8 cellular contexts compared by ENCODE assay signal in the genomic region with DNA sequence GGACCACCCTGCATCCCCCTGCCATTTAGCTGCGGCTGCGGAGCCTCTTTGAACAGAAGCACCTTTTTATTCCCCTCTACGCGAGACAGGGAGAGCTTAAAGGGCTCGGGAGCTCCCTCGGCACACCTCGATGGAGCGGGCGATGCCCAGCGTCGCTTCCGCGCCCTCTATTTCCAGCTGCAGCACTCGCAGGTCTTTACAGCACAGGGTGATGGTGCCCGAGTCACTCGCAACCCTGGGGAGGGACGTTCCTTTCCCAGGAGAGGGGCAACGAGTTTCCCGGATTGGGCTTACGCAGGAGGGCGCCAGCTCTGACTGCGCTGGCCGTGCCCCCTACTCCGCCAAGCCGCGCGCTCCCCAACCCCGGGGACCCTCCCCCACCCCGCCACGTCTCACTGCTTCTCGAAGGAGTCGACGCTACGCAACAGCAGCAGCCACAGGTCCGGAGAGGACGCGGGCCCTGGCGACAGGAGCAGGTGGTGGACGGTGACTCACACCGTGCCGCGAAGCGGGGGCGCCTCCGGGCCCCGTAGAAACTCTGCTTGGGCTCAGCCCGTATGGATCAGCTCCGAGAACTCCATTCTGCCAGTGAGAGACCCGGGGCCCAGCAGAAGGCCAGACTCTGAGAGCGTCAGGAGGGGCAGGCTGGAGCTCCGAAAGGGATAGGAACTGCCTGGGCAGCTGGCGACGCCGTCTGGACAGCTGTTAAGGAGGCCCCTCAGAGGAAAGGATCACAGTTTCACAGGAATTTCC. TPM values are rescaled to one million over a fixed set of nuclear protein-coding genes. Genes with fewer than 3 reads are reported as not detected.
DNase-seq lines count a peak whose midpoint lies in the region; ATAC-seq and TF ChIP-seq lines count a peak whose summit lies in the region.

No MANE protein-coding gene starts in this region.

- H3K9me3 ChIP-seq in RWPE2 (ENCODE audit: severe bottlenecking), result no peaks in the 10 kb centered on the region

- ATAC-seq in HG02642 (IDR thresholded peaks at IDR 0.05; ENCODE audit: poor library complexity, unreplicated experiment), result peak; percentile 42
- ATAC-seq in RWPE2 (ENCODE audit: low read depth), result peak; percentile 44
- no peak for ATAC-seq in HG03469 (IDR thresholded peaks at IDR 0.05; ENCODE audit: unreplicated experiment)
- no peak for ATAC-seq in HG02852 (IDR thresholded peaks at IDR 0.05; ENCODE audit: unreplicated experiment)

- H3K36me3 ChIP-seq in RWPE2 (ENCODE audit: low read depth), result no peaks in the 10 kb centered on the region
- no peaks in the 10 kb centered on the region for H3K36me3 ChIP-seq in kidney epithelial cell (ENCODE audit: control insufficient read depth, insufficient read depth, low read length)

- no peak for TF ChIP-seq CTCF in RWPE2 (IDR thresholded peaks at IDR 0.05; ENCODE audit: poor library complexity, severe bottlenecking)
- TF ChIP-seq CTCF in cardiac fibroblast (IDR thresholded peaks at IDR 0.05; ENCODE audit: low read depth, low read length), result no peak
- TF ChIP-seq CTCF in kidney epithelial cell (IDR thresholded peaks at IDR 0.05; ENCODE audit: insufficient read depth, low read length, poor library complexity, severe bottlenecking), result no peak

- peak overlapping the region; percentile 35 for H3K27ac ChIP-seq in RWPE2 (ENCODE audit: poor library complexity, severe bottlenecking)
- peak overlapping the region; percentile 15 to 86 (median 74) for H3K27ac ChIP-seq in skin epidermis

- H3K4me1 ChIP-seq in RWPE2 (ENCODE audit: insufficient read depth, poor library complexity, severe bottlenecking), result peaks cover 4% of the 10 kb centered on the region

- DNase-seq in EH (ENCODE audit: low read depth), result peak; percentile 67
- DNase-seq in RWPE2 (ENCODE audit: low spot score), result no peak
- peak; percentile 47 to 61 for DNase-seq in cardiac fibroblast (ENCODE audit: low read depth in 2 of 2)
- DNase-seq in kidney epithelial cell (ENCODE audit: low read depth), result no peak

- no peaks in the 10 kb centered on the region for H3K27me3 ChIP-seq in RWPE2 (ENCODE audit: insufficient read depth, poor library complexity, severe bottlenecking)
- H3K27me3 ChIP-seq in kidney epithelial cell (ENCODE audit: control insufficient read depth, insufficient read depth, low read length), result no peaks in the 10 kb centered on the region

- H3K4me3 ChIP-seq in RWPE2 (ENCODE audit: severe bottlenecking) (peak overlapping the region; percentile 36), cardiac fibroblast (replicated peaks in 1 of 2; ENCODE audit: low read depth in 2 of 2, low read length in 2 of 2) (peak overlapping the region; percentile 62 to 64), kidney epithelial cell (ENCODE audit: low read depth, low read length) (peak overlapping the region; percentile 55), skin epidermis (peak overlapping the region; percentile 40 to 66 (median 50))

RNA-seq across cellular contexts. Expression of gene FAM167B, which starts 5.8 kb away (rescaled TPM):
- 2.7 TPM in 1 of 2 replicates, not detected in the other for total RNA-seq in kidney epithelial cell

RNA-seq across cellular contexts. Expression of gene LCK, which starts 9.9 kb away (rescaled TPM):
- 6.2 and 10.3 TPM in 2 replicates for total RNA-seq in kidney epithelial cell

RNA-seq across cellular contexts. Expression of gene EIF3I, which starts 19.0 kb away (rescaled TPM):
- total RNA-seq in kidney epithelial cell, result 265 and 275 TPM in 2 replicates

RNA-seq across cellular contexts. Expression of gene TMEM234, which starts 19.0 kb away (rescaled TPM):
- total RNA-seq in kidney epithelial cell, result 20.2 and 21.1 TPM in 2 replicates

RNA-seq across cellular contexts. Expression of gene DCDC2B, which starts 32.3 kb away (rescaled TPM):
- total RNA-seq in kidney epithelial cell, result not detected in 2 replicates

Comparison
In these comparisons a context has a peak if more than half of its experiments do, and no peak if none do; other contexts are left out.
1. DNase-seq: peak in EH (single experiment) and cardiac fibroblast (2 of 2); none in RWPE2 (single experiment) and kidney epithelial cell (single experiment).
2. ATAC-seq: peak in HG02642 (single experiment) and RWPE2 (single experiment); none in HG03469 (single experiment) and HG02852 (single experiment).
3. Peak in every context shown above with its lines, with median percentiles within 50 percentile points of each other: H3K4me3 ChIP-seq.